8 cellular contexts compared by ENCODE assay signal in genomic region chr11:86435711-86436110, GRCh38.
"Had no signal": no experiment of that assay in that cellular context is flagged by ENCODE, and none has a peak within 500 bp of the region (broad histone marks: within the 10 kb centered on the region; RNA-seq: fewer than 3 reads in every experiment).

No MANE protein-coding gene starts in this region.

- H3K4me1 Mint-ChIP-seq: H9, IgD-negative memory B cell had no signal

- H3K4me3 ChIP-seq: GM23248 had no signal

- H3K9me3 Mint-ChIP-seq: IgD-negative memory B cell had no signal

- ATAC-seq: HepG2 had no signal

- H3K27ac Mint-ChIP-seq: H9, IgD-negative memory B cell had no signal

- H3K4me3 Mint-ChIP-seq: H9, IgD-negative memory B cell had no signal

- H3K36me3 Mint-ChIP-seq: IgD-negative memory B cell had no signal

- H3K27me3 Mint-ChIP-seq: IgD-negative memory B cell had no signal

- H3K27ac ChIP-seq: GM23248 had no signal

- DNase-seq: GM23248, H9, HCEC 1CT, KG1 had no signal

- H3K9ac ChIP-seq: GM23248 had no signal

- H2AFZ ChIP-seq: GM23248 had no signal

- FAIRE-seq: H1, H54, HepG2 had no signal
